In the genomic region with DNA sequence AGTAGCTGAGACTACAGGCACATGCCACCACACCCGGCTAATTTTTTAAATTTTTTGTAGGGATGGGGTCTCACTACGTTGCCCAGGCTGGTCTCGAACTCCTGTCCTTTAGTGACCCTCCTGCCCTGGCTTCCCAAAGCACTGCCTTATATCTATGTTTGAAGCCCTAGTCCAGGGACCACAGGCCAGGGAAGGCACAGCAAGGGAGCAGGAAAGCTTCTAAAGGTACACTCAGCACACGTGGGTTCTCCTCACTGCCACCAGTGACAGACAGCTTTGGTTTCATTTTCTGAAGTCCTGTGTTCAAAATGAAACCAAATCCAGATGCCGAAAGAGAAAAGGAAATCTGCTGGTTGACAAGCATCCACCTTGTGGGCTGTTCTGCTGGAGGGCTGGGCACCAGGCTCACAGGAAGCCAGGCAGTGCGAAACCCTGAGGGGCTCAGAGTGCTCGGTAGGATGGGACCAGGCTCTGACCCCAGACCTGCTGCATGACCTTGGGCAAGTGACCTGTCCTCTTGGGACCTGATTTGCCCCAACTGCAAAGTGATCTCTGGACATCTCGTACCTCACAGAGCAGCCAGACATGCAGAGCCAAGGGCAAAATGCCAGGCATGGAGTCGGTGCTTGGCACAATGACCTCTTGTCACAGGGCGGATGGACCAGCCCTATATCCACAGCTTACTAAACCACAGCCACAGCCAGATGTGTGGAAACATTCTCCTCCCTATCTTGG, we compare ENCODE assay signal across 1 cellular context.
A peak's percentile ranks its signal among the peaks of the same experiment; 100 is the strongest.
TF ChIP-seq lines count a peak whose summit lies in the region.

No MANE protein-coding gene starts in this region.

TF ChIP-seq in HepG2, 621 proteins besides CTCF, POLR2A, EP300 and RAD21 (continued from another document and continues in another):
- TF ChIP-seq, protein P1, sequence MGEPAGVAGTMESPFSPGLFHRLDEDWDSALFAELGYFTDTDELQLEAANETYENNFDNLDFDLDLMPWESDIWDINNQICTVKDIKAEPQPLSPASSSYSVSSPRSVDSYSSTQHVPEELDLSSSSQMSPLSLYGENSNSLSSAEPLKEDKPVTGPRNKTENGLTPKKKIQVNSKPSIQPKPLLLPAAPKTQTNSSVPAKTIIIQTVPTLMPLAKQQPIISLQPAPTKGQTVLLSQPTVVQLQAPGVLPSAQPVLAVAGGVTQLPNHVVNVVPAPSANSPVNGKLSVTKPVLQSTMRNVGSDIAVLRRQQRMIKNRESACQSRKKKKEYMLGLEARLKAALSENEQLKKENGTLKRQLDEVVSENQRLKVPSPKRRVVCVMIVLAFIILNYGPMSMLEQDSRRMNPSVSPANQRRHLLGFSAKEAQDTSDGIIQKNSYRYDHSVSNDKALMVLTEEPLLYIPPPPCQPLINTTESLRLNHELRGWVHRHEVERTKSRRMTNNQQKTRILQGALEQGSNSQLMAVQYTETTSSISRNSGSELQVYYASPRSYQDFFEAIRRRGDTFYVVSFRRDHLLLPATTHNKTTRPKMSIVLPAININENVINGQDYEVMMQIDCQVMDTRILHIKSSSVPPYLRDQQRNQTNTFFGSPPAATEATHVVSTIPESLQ (CRISPR knock-in tag; conservative IDR thresholded peaks at IDR 0.05): no peak
- TF ChIP-seq ZNF773 (CRISPR knock-in tag; IDR thresholded peaks at IDR 0.05; ENCODE audit: borderline replicate concordance): no peak
- no peak; the same call in 1 of the 2 replicates for TF ChIP-seq ZNF792 (CRISPR knock-in tag; IDR thresholded peaks at IDR 0.05)
- TF ChIP-seq, protein P2, sequence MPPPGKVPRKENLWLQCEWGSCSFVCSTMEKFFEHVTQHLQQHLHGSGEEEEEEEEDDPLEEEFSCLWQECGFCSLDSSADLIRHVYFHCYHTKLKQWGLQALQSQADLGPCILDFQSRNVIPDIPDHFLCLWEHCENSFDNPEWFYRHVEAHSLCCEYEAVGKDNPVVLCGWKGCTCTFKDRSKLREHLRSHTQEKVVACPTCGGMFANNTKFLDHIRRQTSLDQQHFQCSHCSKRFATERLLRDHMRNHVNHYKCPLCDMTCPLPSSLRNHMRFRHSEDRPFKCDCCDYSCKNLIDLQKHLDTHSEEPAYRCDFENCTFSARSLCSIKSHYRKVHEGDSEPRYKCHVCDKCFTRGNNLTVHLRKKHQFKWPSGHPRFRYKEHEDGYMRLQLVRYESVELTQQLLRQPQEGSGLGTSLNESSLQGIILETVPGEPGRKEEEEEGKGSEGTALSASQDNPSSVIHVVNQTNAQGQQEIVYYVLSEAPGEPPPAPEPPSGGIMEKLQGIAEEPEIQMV (CRISPR knock-in tag; IDR thresholded peaks at IDR 0.05; ENCODE audit: low read depth): no peak; the same call in 1 of the 2 replicates
- TF ChIP-seq ZBTB7B (CRISPR knock-in tag; IDR thresholded peaks at IDR 0.05): peak; percentile 73; the same call in 1 of the 2 replicates
- TF ChIP-seq, protein P3, sequence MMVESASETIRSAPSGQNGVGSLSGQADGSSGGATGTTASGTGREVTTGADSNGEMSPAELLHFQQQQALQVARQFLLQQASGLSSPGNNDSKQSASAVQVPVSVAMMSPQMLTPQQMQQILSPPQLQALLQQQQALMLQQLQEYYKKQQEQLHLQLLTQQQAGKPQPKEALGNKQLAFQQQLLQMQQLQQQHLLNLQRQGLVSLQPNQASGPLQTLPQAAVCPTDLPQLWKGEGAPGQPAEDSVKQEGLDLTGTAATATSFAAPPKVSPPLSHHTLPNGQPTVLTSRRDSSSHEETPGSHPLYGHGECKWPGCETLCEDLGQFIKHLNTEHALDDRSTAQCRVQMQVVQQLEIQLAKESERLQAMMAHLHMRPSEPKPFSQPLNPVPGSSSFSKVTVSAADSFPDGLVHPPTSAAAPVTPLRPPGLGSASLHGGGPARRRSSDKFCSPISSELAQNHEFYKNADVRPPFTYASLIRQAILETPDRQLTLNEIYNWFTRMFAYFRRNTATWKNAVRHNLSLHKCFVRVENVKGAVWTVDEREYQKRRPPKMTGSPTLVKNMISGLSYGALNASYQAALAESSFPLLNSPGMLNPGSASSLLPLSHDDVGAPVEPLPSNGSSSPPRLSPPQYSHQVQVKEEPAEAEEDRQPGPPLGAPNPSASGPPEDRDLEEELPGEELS (CRISPR knock-in tag; IDR thresholded peaks at IDR 0.05): peak; percentile 55
- TF ChIP-seq, protein P4, sequence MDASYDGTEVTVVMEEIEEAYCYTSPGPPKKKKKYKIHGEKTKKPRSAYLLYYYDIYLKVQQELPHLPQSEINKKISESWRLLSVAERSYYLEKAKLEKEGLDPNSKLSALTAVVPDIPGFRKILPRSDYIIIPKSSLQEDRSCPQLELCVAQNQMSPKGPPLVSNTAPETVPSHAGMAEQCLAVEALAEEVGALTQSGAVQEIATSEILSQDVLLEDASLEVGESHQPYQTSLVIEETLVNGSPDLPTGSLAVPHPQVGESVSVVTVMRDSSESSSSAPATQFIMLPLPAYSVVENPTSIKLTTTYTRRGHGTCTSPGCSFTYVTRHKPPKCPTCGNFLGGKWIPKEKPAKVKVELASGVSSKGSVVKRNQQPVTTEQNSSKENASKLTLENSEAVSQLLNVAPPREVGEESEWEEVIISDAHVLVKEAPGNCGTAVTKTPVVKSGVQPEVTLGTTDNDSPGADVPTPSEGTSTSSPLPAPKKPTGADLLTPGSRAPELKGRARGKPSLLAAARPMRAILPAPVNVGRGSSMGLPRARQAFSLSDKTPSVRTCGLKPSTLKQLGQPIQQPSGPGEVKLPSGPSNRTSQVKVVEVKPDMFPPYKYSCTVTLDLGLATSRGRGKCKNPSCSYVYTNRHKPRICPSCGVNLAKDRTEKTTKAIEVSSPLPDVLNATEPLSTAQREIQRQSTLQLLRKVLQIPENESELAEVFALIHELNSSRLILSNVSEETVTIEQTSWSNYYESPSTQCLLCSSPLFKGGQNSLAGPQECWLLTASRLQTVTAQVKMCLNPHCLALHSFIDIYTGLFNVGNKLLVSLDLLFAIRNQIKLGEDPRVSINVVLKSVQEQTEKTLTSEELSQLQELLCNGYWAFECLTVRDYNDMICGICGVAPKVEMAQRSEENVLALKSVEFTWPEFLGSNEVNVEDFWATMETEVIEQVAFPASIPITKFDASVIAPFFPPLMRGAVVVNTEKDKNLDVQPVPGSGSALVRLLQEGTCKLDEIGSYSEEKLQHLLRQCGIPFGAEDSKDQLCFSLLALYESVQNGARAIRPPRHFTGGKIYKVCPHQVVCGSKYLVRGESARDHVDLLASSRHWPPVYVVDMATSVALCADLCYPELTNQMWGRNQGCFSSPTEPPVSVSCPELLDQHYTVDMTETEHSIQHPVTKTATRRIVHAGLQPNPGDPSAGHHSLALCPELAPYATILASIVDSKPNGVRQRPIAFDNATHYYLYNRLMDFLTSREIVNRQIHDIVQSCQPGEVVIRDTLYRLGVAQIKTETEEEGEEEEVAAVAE (CRISPR knock-in tag; IDR thresholded peaks at IDR 0.05; ENCODE audit: borderline replicate concordance): no peak
- TF ChIP-seq ZBTB20 (CRISPR knock-in tag; IDR thresholded peaks at IDR 0.05; ENCODE audit: borderline replicate concordance, low read depth): peak; percentile 10; the same call in 1 of the 2 replicates
- no peak for TF ChIP-seq EHMT2 (IDR thresholded peaks at IDR 0.05; ENCODE audit: borderline replicate concordance, low read depth, low read length)
- TF ChIP-seq MXD4 (CRISPR knock-in tag; IDR thresholded peaks at IDR 0.05): 0 out of 2 replicates have a peak, but pooled peaks have one; percentile 28
- TF ChIP-seq GABPB1 (CRISPR knock-in tag; IDR thresholded peaks at IDR 0.05): peak; percentile 33; the same call in 1 of the 2 replicates
- no peak for TF ChIP-seq DMAP1 (CRISPR knock-in tag; IDR thresholded peaks at IDR 0.05)
- TF ChIP-seq, protein P5, sequence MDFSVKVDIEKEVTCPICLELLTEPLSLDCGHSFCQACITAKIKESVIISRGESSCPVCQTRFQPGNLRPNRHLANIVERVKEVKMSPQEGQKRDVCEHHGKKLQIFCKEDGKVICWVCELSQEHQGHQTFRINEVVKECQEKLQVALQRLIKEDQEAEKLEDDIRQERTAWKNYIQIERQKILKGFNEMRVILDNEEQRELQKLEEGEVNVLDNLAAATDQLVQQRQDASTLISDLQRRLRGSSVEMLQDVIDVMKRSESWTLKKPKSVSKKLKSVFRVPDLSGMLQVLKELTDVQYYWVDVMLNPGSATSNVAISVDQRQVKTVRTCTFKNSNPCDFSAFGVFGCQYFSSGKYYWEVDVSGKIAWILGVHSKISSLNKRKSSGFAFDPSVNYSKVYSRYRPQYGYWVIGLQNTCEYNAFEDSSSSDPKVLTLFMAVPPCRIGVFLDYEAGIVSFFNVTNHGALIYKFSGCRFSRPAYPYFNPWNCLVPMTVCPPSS (IDR thresholded peaks at IDR 0.05): no peak
- no peak for TF ChIP-seq CAMTA2 (CRISPR knock-in tag; IDR thresholded peaks at IDR 0.05; ENCODE audit: borderline replicate concordance)
- no peak for TF ChIP-seq SRSF4 (IDR thresholded peaks at IDR 0.05; ENCODE audit: low read depth, low read length, poor library complexity, severe bottlenecking)
- TF ChIP-seq, protein P6, sequence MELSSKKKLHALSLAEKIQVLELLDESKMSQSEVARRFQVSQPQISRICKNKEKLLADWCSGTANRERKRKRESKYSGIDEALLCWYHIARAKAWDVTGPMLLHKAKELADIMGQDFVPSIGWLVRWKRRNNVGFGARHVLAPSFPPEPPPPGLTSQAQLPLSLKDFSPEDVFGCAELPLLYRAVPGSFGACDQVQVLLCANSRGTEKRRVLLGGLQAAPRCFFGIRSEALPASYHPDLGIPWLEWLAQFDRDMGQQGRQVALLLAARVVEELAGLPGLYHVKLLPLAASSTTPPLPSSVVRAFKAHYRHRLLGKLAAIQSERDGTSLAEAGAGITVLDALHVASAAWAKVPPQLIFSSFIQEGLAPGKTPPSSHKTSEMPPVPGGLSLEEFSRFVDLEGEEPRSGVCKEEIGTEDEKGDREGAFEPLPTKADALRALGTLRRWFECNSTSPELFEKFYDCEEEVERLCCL (CRISPR knock-in tag; IDR thresholded peaks at IDR 0.05; ENCODE audit: borderline replicate concordance): no peak
- peak; percentile 23; the same call in 1 of the 2 replicates for TF ChIP-seq NFKBIZ (CRISPR knock-in tag; IDR thresholded peaks at IDR 0.05)
- peak; percentile 40; the same call in 1 of the 2 replicates for TF ChIP-seq ZFY (CRISPR knock-in tag; IDR thresholded peaks at IDR 0.05)
- 0 out of 2 replicates have a peak, but pooled peaks have one; percentile 54 for TF ChIP-seq REPIN1 (CRISPR knock-in tag; IDR thresholded peaks at IDR 0.05; ENCODE audit: borderline replicate concordance, low read depth)
- TF ChIP-seq ZFP37 (CRISPR knock-in tag; IDR thresholded peaks at IDR 0.05; ENCODE audit: borderline replicate concordance): 0 out of 2 replicates have a peak, but pooled peaks have one; percentile 37
- peak; percentile 71 for TF ChIP-seq DPF2 (CRISPR knock-in tag; IDR thresholded peaks at IDR 0.05; ENCODE audit: borderline replicate concordance, low read depth)
- no peak for TF ChIP-seq GABPA (IDR thresholded peaks at IDR 0.05; ENCODE audit: low read depth, low read length)
- TF ChIP-seq GABPA (CRISPR knock-in tag; IDR thresholded peaks at IDR 0.05; ENCODE audit: low read depth): no peak
- TF ChIP-seq, protein P7, sequence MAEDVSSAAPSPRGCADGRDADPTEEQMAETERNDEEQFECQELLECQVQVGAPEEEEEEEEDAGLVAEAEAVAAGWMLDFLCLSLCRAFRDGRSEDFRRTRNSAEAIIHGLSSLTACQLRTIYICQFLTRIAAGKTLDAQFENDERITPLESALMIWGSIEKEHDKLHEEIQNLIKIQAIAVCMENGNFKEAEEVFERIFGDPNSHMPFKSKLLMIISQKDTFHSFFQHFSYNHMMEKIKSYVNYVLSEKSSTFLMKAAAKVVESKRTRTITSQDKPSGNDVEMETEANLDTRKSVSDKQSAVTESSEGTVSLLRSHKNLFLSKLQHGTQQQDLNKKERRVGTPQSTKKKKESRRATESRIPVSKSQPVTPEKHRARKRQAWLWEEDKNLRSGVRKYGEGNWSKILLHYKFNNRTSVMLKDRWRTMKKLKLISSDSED (CRISPR knock-in tag; IDR thresholded peaks at IDR 0.05): no peak
- TF ChIP-seq, protein P8, sequence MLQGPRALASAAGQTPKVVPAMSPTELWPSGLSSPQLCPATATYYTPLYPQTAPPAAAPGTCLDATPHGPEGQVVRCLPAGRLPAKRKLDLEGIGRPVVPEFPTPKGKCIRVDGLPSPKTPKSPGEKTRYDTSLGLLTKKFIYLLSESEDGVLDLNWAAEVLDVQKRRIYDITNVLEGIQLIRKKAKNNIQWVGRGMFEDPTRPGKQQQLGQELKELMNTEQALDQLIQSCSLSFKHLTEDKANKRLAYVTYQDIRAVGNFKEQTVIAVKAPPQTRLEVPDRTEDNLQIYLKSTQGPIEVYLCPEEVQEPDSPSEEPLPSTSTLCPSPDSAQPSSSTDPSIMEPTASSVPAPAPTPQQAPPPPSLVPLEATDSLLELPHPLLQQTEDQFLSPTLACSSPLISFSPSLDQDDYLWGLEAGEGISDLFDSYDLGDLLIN (CRISPR knock-in tag; IDR thresholded peaks at IDR 0.05; ENCODE audit: borderline replicate concordance): no peak
- TF ChIP-seq ZNF350 (CRISPR knock-in tag; IDR thresholded peaks at IDR 0.05; ENCODE audit: borderline replicate concordance, low read depth): 0 out of 2 replicates have a peak, but pooled peaks have one; percentile 63
- no peak for TF ChIP-seq ZNF12 (CRISPR knock-in tag; IDR thresholded peaks at IDR 0.05)
- no peak; the same call in 1 of the 2 replicates for TF ChIP-seq CBFB (CRISPR knock-in tag; IDR thresholded peaks at IDR 0.05)
- TF ChIP-seq SATB2 (CRISPR knock-in tag; IDR thresholded peaks at IDR 0.05): no peak
- no peak for TF ChIP-seq ZC3H4 (CRISPR knock-in tag; IDR thresholded peaks at IDR 0.05; ENCODE audit: borderline replicate concordance)
- peak; percentile 54; the same call in 1 of the 2 replicates for TF ChIP-seq TARDBP (CRISPR knock-in tag; IDR thresholded peaks at IDR 0.05)
- TF ChIP-seq, protein P9, sequence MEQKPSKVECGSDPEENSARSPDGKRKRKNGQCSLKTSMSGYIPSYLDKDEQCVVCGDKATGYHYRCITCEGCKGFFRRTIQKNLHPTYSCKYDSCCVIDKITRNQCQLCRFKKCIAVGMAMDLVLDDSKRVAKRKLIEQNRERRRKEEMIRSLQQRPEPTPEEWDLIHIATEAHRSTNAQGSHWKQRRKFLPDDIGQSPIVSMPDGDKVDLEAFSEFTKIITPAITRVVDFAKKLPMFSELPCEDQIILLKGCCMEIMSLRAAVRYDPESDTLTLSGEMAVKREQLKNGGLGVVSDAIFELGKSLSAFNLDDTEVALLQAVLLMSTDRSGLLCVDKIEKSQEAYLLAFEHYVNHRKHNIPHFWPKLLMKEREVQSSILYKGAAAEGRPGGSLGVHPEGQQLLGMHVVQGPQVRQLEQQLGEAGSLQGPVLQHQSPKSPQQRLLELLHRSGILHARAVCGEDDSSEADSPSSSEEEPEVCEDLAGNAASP (CRISPR knock-in tag; IDR thresholded peaks at IDR 0.05; ENCODE audit: borderline replicate concordance): peak; percentile 95; the same call in 1 of the 2 replicates
- TF ChIP-seq, protein P10, sequence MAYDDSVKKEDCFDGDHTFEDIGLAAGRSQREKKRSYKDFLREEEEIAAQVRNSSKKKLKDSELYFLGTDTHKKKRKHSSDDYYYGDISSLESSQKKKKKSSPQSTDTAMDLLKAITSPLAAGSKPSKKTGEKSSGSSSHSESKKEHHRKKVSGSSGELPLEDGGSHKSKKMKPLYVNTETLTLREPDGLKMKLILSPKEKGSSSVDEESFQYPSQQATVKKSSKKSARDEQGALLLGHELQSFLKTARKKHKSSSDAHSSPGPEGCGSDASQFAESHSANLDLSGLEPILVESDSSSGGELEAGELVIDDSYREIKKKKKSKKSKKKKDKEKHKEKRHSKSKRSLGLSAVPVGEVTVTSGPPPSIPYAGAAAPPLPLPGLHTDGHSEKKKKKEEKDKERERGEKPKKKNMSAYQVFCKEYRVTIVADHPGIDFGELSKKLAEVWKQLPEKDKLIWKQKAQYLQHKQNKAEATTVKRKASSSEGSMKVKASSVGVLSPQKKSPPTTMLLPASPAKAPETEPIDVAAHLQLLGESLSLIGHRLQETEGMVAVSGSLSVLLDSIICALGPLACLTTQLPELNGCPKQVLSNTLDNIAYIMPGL (CRISPR knock-in tag; IDR thresholded peaks at IDR 0.05; ENCODE audit: borderline replicate concordance in 1 of 2, low read depth in 1 of 2): peak in 1 of 2 experiments; percentile 27; a peak in 1 of 4 replicates
- TF ChIP-seq CC2D1A (CRISPR knock-in tag; IDR thresholded peaks at IDR 0.05): no peak
- peak; percentile 96 for TF ChIP-seq ZMYM2 (CRISPR knock-in tag; IDR thresholded peaks at IDR 0.05)
